8 cellular contexts compared by ENCODE assay signal in genomic region chr3:27533718-27534578, GRCh38. TPM values are rescaled to one million over a fixed set of nuclear protein-coding genes. Genes with fewer than 3 reads are reported as not detected.
DNase-seq lines count a peak whose midpoint lies in the region; ATAC-seq and TF ChIP-seq lines count a peak whose summit lies in the region.

No MANE protein-coding gene starts in this region.

- H3K36me3 Mint-ChIP-seq in chondrocyte (ENCODE audit: low read depth), result no peaks in the 10 kb centered on the region
- H3K36me3 Mint-ChIP-seq in stimulated activated memory B cell treated with anti-CD40 and anti-IgM and Interleukin-4, amounts not matched to agents 10 μg/mL and 1 μg/mL and 100 μg/mL, for 72 hours, result no peaks in the 10 kb centered on the region

- peak overlapping the region; percentile 96 for H3K27ac Mint-ChIP-seq in chondrocyte (ENCODE audit: unreplicated experiment)
- peak overlapping the region; percentile 81 for H3K27ac Mint-ChIP-seq in stimulated activated memory B cell treated with anti-CD40 and anti-IgM and Interleukin-4, amounts not matched to agents 10 μg/mL and 1 μg/mL and 100 μg/mL, for 72 hours

- H3K27me3 Mint-ChIP-seq in chondrocyte (ENCODE audit: low read depth), result no peaks in the 10 kb centered on the region
- H3K27me3 Mint-ChIP-seq in stimulated activated memory B cell treated with anti-CD40 and anti-IgM and Interleukin-4, amounts not matched to agents 10 μg/mL and 1 μg/mL and 100 μg/mL, for 72 hours, result no peaks in the 10 kb centered on the region

- DNase-seq in stimulated activated CD4-positive, alpha-beta T cell treated with anti-CD3 and anti-CD28 coated beads, Interleukin-12 subunit alpha, Interleukin-12 subunit beta, amount 100 ng/mL, for 48 hours (ENCODE audit: low read depth in 2 of 3, low spot score in 1 of 3), result peak in 2 of 3 donors; percentile 3 to 20
- DNase-seq in stimulated activated CD4-positive, alpha-beta T cell treated with anti-CD3 and anti-CD28 coated beads, Interleukin-12 subunit alpha, Interleukin-12 subunit beta, amount 100 ng/mL, for 4 hours, result no peak
- peak; percentile 99 to 100 for DNase-seq in SW 1271 (lab: John Stamatoyannopoulos, UW)
- DNase-seq in chondrocyte (ENCODE audit: low spot score), result no peak
- peak; percentile 13 for DNase-seq in left kidney (ENCODE audit: low read depth, low spot score)
- DNase-seq in NCI-H510A treated with DMSO at 0.1 percent for 48 hours (lab: John Stamatoyannopoulos, UW), result no peak

- H3K4me3 Mint-ChIP-seq in chondrocyte (ENCODE audit: unreplicated experiment), result peak overlapping the region; percentile 15
- H3K4me3 Mint-ChIP-seq in stimulated activated memory B cell treated with anti-CD40 and anti-IgM and Interleukin-4, amounts not matched to agents 10 μg/mL and 1 μg/mL and 100 μg/mL, for 72 hours, result peak overlapping the region; percentile 50

- no peaks in the 10 kb centered on the region for H3K9me3 Mint-ChIP-seq in chondrocyte (ENCODE audit: low read depth)
- no peaks in the 10 kb centered on the region for H3K9me3 Mint-ChIP-seq in stimulated activated memory B cell treated with anti-CD40 and anti-IgM and Interleukin-4, amounts not matched to agents 10 μg/mL and 1 μg/mL and 100 μg/mL, for 72 hours

- peak; percentile 71 for ATAC-seq in HG03108 (IDR thresholded peaks at IDR 0.05; ENCODE audit: unreplicated experiment)
- peak; percentile 78 for ATAC-seq in stimulated activated memory B cell treated with anti-CD40 and anti-IgM and Interleukin-4, amounts not matched to agents 10 μg/mL and 1 μg/mL and 100 μg/mL, for 72 hours

- peak; percentile 81 for TF ChIP-seq CTCF in chondrocyte (IDR thresholded peaks at IDR 0.05)

- peaks cover 47% of the 10 kb centered on the region for H3K4me1 Mint-ChIP-seq in chondrocyte (ENCODE audit: low read depth)
- peaks cover 23% of the 10 kb centered on the region for H3K4me1 Mint-ChIP-seq in stimulated activated memory B cell treated with anti-CD40 and anti-IgM and Interleukin-4, amounts not matched to agents 10 μg/mL and 1 μg/mL and 100 μg/mL, for 72 hours

RNA-seq across cellular contexts. Expression of gene SLC4A7, which starts 49.8 kb away (rescaled TPM):
- 67.4 to 69.0 TPM (median 68.8 TPM) in 3 replicates for total RNA-seq in chondrocyte

Comparison
In these comparisons a context has a peak if more than half of its experiments do, and no peak if none do; other contexts are left out.
1. DNase-seq: peak in stimulated activated CD4-positive, alpha-beta T cell treated with anti-CD3 and anti-CD28 coated beads, Interleukin-12 subunit alpha, Interleukin-12 subunit beta, amount 100 ng/mL, for 48 hours (2 of 3), SW 1271 (2 of 2) and left kidney (single experiment); none in stimulated activated CD4-positive, alpha-beta T cell treated with anti-CD3 and anti-CD28 coated beads, Interleukin-12 subunit alpha, Interleukin-12 subunit beta, amount 100 ng/mL, for 4 hours (single experiment), chondrocyte (single experiment) and NCI-H510A treated with DMSO at 0.1 percent for 48 hours (single experiment).